Comparison of ENCODE assay signal across 20 cellular contexts in genomic region chr7:84218681-84219080, GRCh38. TPM values are rescaled to one million over a fixed set of nuclear protein-coding genes. Genes with fewer than 3 reads are reported as not detected.
A peak's percentile ranks its signal among the peaks of the same experiment; 100 is the strongest.
DNase-seq lines count a peak whose midpoint lies in the region; FAIRE-seq and TF ChIP-seq lines count a peak whose summit lies in the region.
"Had no signal": no experiment of that assay in that cellular context is flagged by ENCODE, and none has a peak within 500 bp of the region (broad histone marks: within the 10 kb centered on the region; RNA-seq: fewer than 3 reads in every experiment).

No MANE protein-coding gene starts in this region.

- no TSS peak for BruUV-seq in mammary epithelial cell (replicated peaks; lab: Mats Ljungman, UMichigan)

- H3K9me3 ChIP-seq in GM23248 (ENCODE audit: low read depth) (no peaks in the 10 kb centered on the region), mammary epithelial cell (replicated peaks; ENCODE audit: insufficient read depth, low read length) (no peaks in the 10 kb centered on the region), kidney (ENCODE audit: control insufficient read depth in 1 of 2, low read length in 2 of 2) (no peaks in the 10 kb centered on the region)
- H3K9me3 ChIP-seq: neutrophil had no signal

- H3K27ac ChIP-seq in GM23248 (no peak overlapping the region), mammary epithelial cell (ENCODE audit: insufficient read depth, low read depth, low read length) (no peak overlapping the region), kidney (ENCODE audit: low read depth in 2 of 2, low read length in 2 of 2) (no peak overlapping the region)
- H3K27ac ChIP-seq: neutrophil, skin epidermis, upper lobe of left lung had no signal

- intact Hi-C loops in mammary epithelial cell (cut with micrococcal nuclease) = no loop called here
- intact Hi-C loops in kidney (cut with DNase I) = no loop called here

- no peaks in the 10 kb centered on the region for H4K20me1 ChIP-seq in GM23248 (ENCODE audit: insufficient read depth)
- H4K20me1 ChIP-seq in mammary epithelial cell (ENCODE audit: insufficient read depth, low read length) = no peaks in the 10 kb centered on the region

- CTCF ChIA-PET in mammary epithelial cell (lab: Charles Lee; ENCODE audit: low non-redundant PET) = no interaction called here

- no peaks in the 10 kb centered on the region for H3F3A ChIP-seq in GM23248 (ENCODE audit: insufficient read depth)

- no peaks in the 10 kb centered on the region; the same call in 1 of the 2 replicates for H3K9me2 ChIP-seq in GM23248 (ENCODE audit: insufficient read depth)

- no peak for FAIRE-seq in kidney (lab: Jason Lieb, UNC)

- H3K9ac ChIP-seq in GM23248 (no peak overlapping the region), mammary epithelial cell (ENCODE audit: insufficient read depth, low read length) (no peak overlapping the region), kidney (ENCODE audit: low read length in 2 of 2) (no peak overlapping the region)

- H3K79me2 ChIP-seq in GM23248 (ENCODE audit: insufficient read depth) (no peaks in the 10 kb centered on the region), mammary epithelial cell (ENCODE audit: insufficient read depth, low read length) (no peaks in the 10 kb centered on the region)

- H3K27me3 ChIP-seq in GM23248 (replicated peaks; ENCODE audit: insufficient read depth) (no peaks in the 10 kb centered on the region), mammary epithelial cell (ENCODE audit: insufficient read depth, low read length) (no peaks in the 10 kb centered on the region)
- H3K27me3 ChIP-seq: neutrophil, upper lobe of left lung had no signal

- dilution Hi-C loops in mammary epithelial cell (cut with HindIII; ENCODE audit: low sequenced_read_pairs) = no loop called here

- WGBS in GM23248 (ENCODE audit: low coverage in 1 of 2, low lambda C conversion rate in 2 of 2, missing lambda C conversion rate in 2 of 2), 2 experiments = 19 to 29% methylated on average over 2 of the region's 2 CpGs
- 28% methylated on average over 2 of the region's 2 CpGs for WGBS in mammary epithelial cell (ENCODE audit: low coverage, missing lambda C conversion rate)

- H3K4me1 ChIP-seq in GM23248 (ENCODE audit: insufficient read depth) = peaks cover 7% of the 10 kb centered on the region; the same call in 1 of the 2 replicates
- no peaks in the 10 kb centered on the region for H3K4me1 ChIP-seq in mammary epithelial cell (ENCODE audit: insufficient read depth, low read length)
- H3K4me1 ChIP-seq in kidney (ENCODE audit: control insufficient read depth in 1 of 2, insufficient read depth in 1 of 2, low read depth in 1 of 2, low read length in 2 of 2) = no peaks in the 10 kb centered on the region

- H2AFZ ChIP-seq in GM23248 (no peak overlapping the region), mammary epithelial cell (ENCODE audit: low read depth, low read length) (no peak overlapping the region)

- TF ChIP-seq CTCF in mammary epithelial cell (conservative IDR thresholded peaks at IDR 0.05 in 1 of 2, IDR thresholded peaks at IDR 0.05 in 1 of 2; ENCODE audit: extremely low read depth in 1 of 2, insufficient read depth in 1 of 2, low read depth in 1 of 2, low read length in 2 of 2) (no peak), kidney (IDR thresholded peaks at IDR 0.05; ENCODE audit: borderline replicate concordance, extremely low read depth, insufficient read depth) (no peak)

- DNase-seq in GM23248 = peak; percentile 60
- peak; percentile 50 for DNase-seq in NCI-H226
- peak; percentile 49 for DNase-seq in mammary epithelial cell
- DNase-seq in kidney tubule cell (ENCODE audit: low spot score) = peak; percentile 24
- no peak for DNase-seq in NCI-H2227 (lab: John Stamatoyannopoulos, UW; ENCODE audit: unreplicated experiment)
- no peak for DNase-seq in hypothalamus (lab: John Stamatoyannopoulos, UW)
- DNase-seq in NCI-H446 (lab: John Stamatoyannopoulos, UW) = no peak
- DNase-seq in kidney = no peak
- DNase-seq: activated CD4-positive, alpha-beta T cell treated with anti-CD3 and anti-CD28 coated beads, Interleukin-2, amount 10 ng/mL, durations not matched to agents 7 days and 5 days; activated T-cell treated with anti-CD3 and anti-CD28 coated beads, Interleukin-2, amount 50 U/mL, for 4 hours; amniotic stem cell; CD8-positive, alpha-beta memory T cell; GDM1; immature natural killer cell; NCI-H1105 treated with DMSO at 0.1 percent for 48 hours; NCI-H345; stimulated activated naive CD4-positive, alpha-beta T cell; upper lobe of left lung had no signal

- no peak overlapping the region for H3K4me2 ChIP-seq in GM23248 (ENCODE audit: unreplicated experiment)
- no peak overlapping the region for H3K4me2 ChIP-seq in mammary epithelial cell (ENCODE audit: insufficient read depth, low read depth, low read length)

- H3K4me3 ChIP-seq in GM23248 (no peak overlapping the region), mammary epithelial cell (replicated peaks in 1 of 3; ENCODE audit: insufficient read depth in 1 of 3, low read depth in 2 of 3, low read length in 3 of 3) (no peak overlapping the region), kidney (ENCODE audit: low read length in 2 of 2) (no peak overlapping the region)
- H3K4me3 ChIP-seq: skin epidermis, upper lobe of left lung had no signal

- in situ Hi-C loops in GM23248 (cut with MboI) (no loop called here), mammary epithelial cell (cut with MboI; ENCODE audit: low sequenced_read_pairs in 2 of 2) (no loop called here)

- H3K36me3 ChIP-seq in GM23248 (ENCODE audit: low read depth) (no peaks in the 10 kb centered on the region), mammary epithelial cell (ENCODE audit: insufficient read depth, low read length) (no peaks in the 10 kb centered on the region), kidney (ENCODE audit: control insufficient read depth in 1 of 2, insufficient read depth in 2 of 2, low read length in 2 of 2) (no peaks in the 10 kb centered on the region)
- H3K36me3 ChIP-seq: neutrophil, upper lobe of left lung had no signal

RNA-seq across cellular contexts. Expression of gene SEMA3A, which starts 24.1 kb away (rescaled TPM):
- 36.5 and 48.4 TPM in 2 replicates for total RNA-seq in GM23248 (2014; rRNA removed; shearing (Covaris generic))
- polyA plus RNA-seq in GM23248 (2016; fragmentation: Nextera tagmentation; extraction: Ambion mirVana) (24.5 and 25.3 TPM in 2 replicates), mammary epithelial cell (6.9 TPM), kidney (ENCODE audit: insufficient read depth, low read depth, low replicate concordance) (0.34 TPM)
- total RNA-seq in mammary epithelial cell (10 to 100 TPM in 1 of 2 donors, under 1 TPM in 1; 0.83 to 12.8 TPM), kidney (10.7 TPM)
- polyA minus RNA-seq in mammary epithelial cell = 26.9 TPM
- total RNA-seq: CD8-positive, alpha-beta memory T cell had no signal
- polyA plus RNA-seq: CD8-positive, alpha-beta memory T cell had no signal

Comparison
In these comparisons a context has a peak if more than half of its experiments do, and no peak if none do; other contexts are left out.
1. DNase-seq: peak in GM23248 (single experiment), NCI-H226 (single experiment), mammary epithelial cell (single experiment) and kidney tubule cell (single experiment); none in NCI-H2227 (single experiment), hypothalamus (0 of 51), NCI-H446 (0 of 2) and kidney (single experiment).